Comparison of ENCODE assay signal across 11 cellular contexts in the genomic region with DNA sequence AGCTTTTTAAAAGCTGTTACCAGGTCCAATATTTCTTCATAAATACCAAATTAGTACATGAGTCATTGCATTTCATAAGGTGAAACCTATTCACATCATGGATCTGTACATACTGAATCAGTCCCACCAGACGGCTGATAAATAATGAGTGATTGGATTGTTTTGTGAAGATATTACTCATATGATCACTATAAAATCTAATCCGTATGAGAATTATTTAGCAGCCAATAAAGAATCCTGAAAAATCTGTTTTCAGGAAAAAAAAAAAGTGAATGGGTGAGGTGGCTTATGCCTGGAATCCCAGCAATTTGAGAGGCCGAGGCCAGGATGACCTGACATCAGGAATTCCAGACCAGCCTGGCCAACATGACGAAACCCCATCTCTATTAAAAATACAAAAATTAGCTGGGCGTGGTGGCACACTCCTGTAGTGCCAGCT.
A peak's percentile ranks its signal among the peaks of the same experiment; 100 is the strongest.
DNase-seq lines count a peak whose midpoint lies in the region; ATAC-seq, FAIRE-seq and TF ChIP-seq lines count a peak whose summit lies in the region.
"Had no signal": no experiment of that assay in that cellular context is flagged by ENCODE, and none has a peak within 500 bp of the region (broad histone marks: within the 10 kb centered on the region; RNA-seq: fewer than 3 reads in every experiment).

No MANE protein-coding gene starts in this region.

- DNase-seq in ELF-1 (ENCODE audit: low read depth, low spot score) = peak; percentile 18
- DNase-seq in M059J (ENCODE audit: low read depth) = peak; percentile 73
- DNase-seq in bronchial epithelial cell (ENCODE audit: low read depth) = peak; percentile 99
- no peak for DNase-seq in H9
- DNase-seq in RPMI8226 = no peak
- DNase-seq in colonic mucosa = no peak
- DNase-seq: endodermal cell, right cardiac atrium had no signal

- intact Hi-C loops in colonic mucosa (cut with DNase I) = no loop called here

- no peak overlapping the region for H2BK15ac ChIP-seq in H9 (ENCODE audit: low read depth, low read length)

- H2BK5ac ChIP-seq in H9 (ENCODE audit: insufficient read length, low read length) = no peak overlapping the region

- H4K91ac ChIP-seq in H9 (ENCODE audit: insufficient read length, low read depth, low read length) = no peak overlapping the region

- no peak overlapping the region for H3T11ph ChIP-seq in H9 (ENCODE audit: low read length)

- FAIRE-seq in bronchial epithelial cell (lab: Jason Lieb, UNC) = no peak

- no peak overlapping the region for H4K8ac ChIP-seq in H9 (replicated peaks; ENCODE audit: insufficient read length, low read depth, low read length)

- H3K4me1 ChIP-seq in mesodermal cell (ENCODE audit: control insufficient read depth, insufficient read depth, low read length, poor library complexity, severe bottlenecking) (peaks cover 32% of the 10 kb centered on the region), H9 (ENCODE audit: insufficient read depth, low read length) (peaks cover 5% of the 10 kb centered on the region; the same call in 1 of the 2 replicates), colonic mucosa (no peaks in the 10 kb centered on the region)

- H3K4me1 Mint-ChIP-seq in H9 = peaks cover 26 to 32% of the 10 kb centered on the region in 2 experiments

- H2BK20ac ChIP-seq in H9 (ENCODE audit: low read depth, low read length, poor library complexity, severe bottlenecking) = no peak overlapping the region

- H2BK120ac ChIP-seq in H9 (ENCODE audit: low read depth, low read length, poor library complexity, severe bottlenecking) = no peak overlapping the region

- H3K9ac ChIP-seq in H9 (ENCODE audit: extremely low read depth, insufficient read length, low read length) (no peak overlapping the region), colonic mucosa (ENCODE audit: low read depth in 2 of 2, low read length in 2 of 2) (no peak overlapping the region)

- H3K9me3 ChIP-seq in mesodermal cell (ENCODE audit: control insufficient read depth, low read length) (no peaks in the 10 kb centered on the region), H9 (ENCODE audit: control insufficient read depth, low read depth, low read length) (no peaks in the 10 kb centered on the region), colonic mucosa (no peaks in the 10 kb centered on the region)

- H3K56ac ChIP-seq in H9 (ENCODE audit: insufficient read length, low read depth, low read length) = no peak overlapping the region

- H3K23me2 ChIP-seq in H9 (ENCODE audit: insufficient read length, low read depth, low read length, poor library complexity, severe bottlenecking) = no peaks in the 10 kb centered on the region

- no peak for ATAC-seq in HG03095 (IDR thresholded peaks at IDR 0.05; ENCODE audit: unreplicated experiment)
- ATAC-seq: left lobe of liver, right cardiac atrium had no signal

- H3K4me3 ChIP-seq in bronchial epithelial cell (ENCODE audit: low read depth, low read length) (no peak overlapping the region), mesodermal cell (ENCODE audit: extremely low read depth, insufficient read depth, low read length, poor library complexity, severe bottlenecking) (no peak overlapping the region), colonic mucosa (no peak overlapping the region)

- H3K18ac ChIP-seq in H9 (ENCODE audit: insufficient read length, low read depth, low read length) = no peak overlapping the region

- H3K14ac ChIP-seq in H9 (ENCODE audit: insufficient read depth, low read length) = no peak overlapping the region

- H3K27me3 ChIP-seq in bronchial epithelial cell (ENCODE audit: control insufficient read depth, insufficient read depth, low read length) (no peaks in the 10 kb centered on the region), H9 (ENCODE audit: insufficient read depth, low read length) (no peaks in the 10 kb centered on the region), colonic mucosa (no peaks in the 10 kb centered on the region)

- H3K79me2 ChIP-seq in H9 (ENCODE audit: insufficient read depth, low read length) = no peaks in the 10 kb centered on the region

- WGBS in mesodermal cell (ENCODE audit: insufficient coverage in 2 of 2), 2 experiments = 72% methylated on average over 3 of the region's 5 CpGs; no CpG with 5 or more reads in 1 of the 2 experiments
- no CpG with 5 or more reads among the region's 5 CpGs for WGBS in H9 (ENCODE audit: extremely low coverage, insufficient read length, low lambda C conversion rate)

- H3K79me1 ChIP-seq in H9 (ENCODE audit: insufficient read depth, low read depth, low read length, poor library complexity, severe bottlenecking) = no peaks in the 10 kb centered on the region

- H3K9me3 Mint-ChIP-seq in H9 = no peaks in the 10 kb centered on the region
- H3K9me3 Mint-ChIP-seq: endodermal cell had no signal

- no peak overlapping the region for H3K4ac ChIP-seq in H9 (ENCODE audit: low read depth, low read length)

- no peak overlapping the region for H3K27ac Mint-ChIP-seq in H9
- H3K27ac Mint-ChIP-seq: endodermal cell had no signal

- H3K36me3 ChIP-seq in bronchial epithelial cell (ENCODE audit: control insufficient read depth, insufficient read depth, low read length) (no peaks in the 10 kb centered on the region), mesodermal cell (ENCODE audit: control insufficient read depth, insufficient read depth, low read length) (no peaks in the 10 kb centered on the region), colonic mucosa (no peaks in the 10 kb centered on the region)

- H2AK5ac ChIP-seq in H9 (ENCODE audit: insufficient read length, low read length) = no peak overlapping the region

- no peak overlapping the region for H2AFZ ChIP-seq in H9 (ENCODE audit: low read length)

- no peaks in the 10 kb centered on the region for H3K36me3 Mint-ChIP-seq in H9 (ENCODE audit: insufficient read depth in 1 of 3, low read depth in 3 of 3)

- no peaks in the 10 kb centered on the region for H4K20me1 ChIP-seq in H9 (ENCODE audit: control insufficient read depth, insufficient read depth, insufficient read length)

- no peaks in the 10 kb centered on the region for H3K27me3 Mint-ChIP-seq in H9 (ENCODE audit: low read depth)

- no peak overlapping the region for H3K4me3 Mint-ChIP-seq in H9
- H3K4me3 Mint-ChIP-seq: endodermal cell had no signal

- no peak overlapping the region for H3K23ac ChIP-seq in H9 (ENCODE audit: insufficient read length, low read depth, low read length)

- H3K27ac ChIP-seq in mesodermal cell (ENCODE audit: low read depth, low read length, severe bottlenecking) = peak overlapping the region; percentile 45
- no peak overlapping the region for H3K27ac ChIP-seq in H9 (ENCODE audit: insufficient read length, low read depth, low read length)
- no peak overlapping the region for H3K27ac ChIP-seq in colonic mucosa

- no peak overlapping the region for H4K5ac ChIP-seq in H9 (ENCODE audit: insufficient read length, low read depth, low read length)

- TF ChIP-seq CTCF in bronchial epithelial cell (IDR thresholded peaks at IDR 0.05; ENCODE audit: insufficient read depth, low read length, severe bottlenecking) (no peak), H9 (conservative IDR thresholded peaks at IDR 0.05) (no peak), colonic mucosa (IDR thresholded peaks at IDR 0.05) (no peak)

- H3K4me2 ChIP-seq in H9 (ENCODE audit: insufficient read depth, insufficient read length, low read length) = no peak overlapping the region

- H2BK12ac ChIP-seq in H9 (ENCODE audit: insufficient read length, low read depth, low read length) = no peak overlapping the region

Comparison
In these comparisons a context has a peak if more than half of its experiments do, and no peak if none do; other contexts are left out.
1. DNase-seq: peak in ELF-1 (single experiment), M059J (single experiment) and bronchial epithelial cell (single experiment); none in H9 (single experiment), RPMI8226 (single experiment) and colonic mucosa (single experiment).